ENCODE assay signal across 20 cellular contexts in genomic region chr6:62998022-62998421, GRCh38.
DNase-seq lines count a peak whose midpoint lies in the region; ATAC-seq, FAIRE-seq and TF ChIP-seq lines count a peak whose summit lies in the region.
"Had no signal": no experiment of that assay in that cellular context is flagged by ENCODE, and none has a peak within 500 bp of the region (broad histone marks: within the 10 kb centered on the region; RNA-seq: fewer than 3 reads in every experiment).

No MANE protein-coding gene starts in this region.

- H3K4me2 ChIP-seq in MM.1S (ENCODE audit: low read depth, low read length), result no peak overlapping the region
- H3K4me2 ChIP-seq: BLaER1 treated with 17β-estradiol and CSF1 and Interleukin-3, amounts not matched to agents 10 nM and 100 nM; SK-N-SH had no signal

- TF ChIP-seq CTCF in endodermal cell (conservative IDR thresholded peaks at IDR 0.05) (no peak), progenitor cell of endocrine pancreas (IDR thresholded peaks at IDR 0.05; ENCODE audit: unreplicated experiment) (no peak), MM.1S (IDR thresholded peaks at IDR 0.05; ENCODE audit: low read length) (no peak)

- peaks cover 9% of the 10 kb centered on the region for H3K9me3 Mint-ChIP-seq in endodermal cell
- peaks cover 5% of the 10 kb centered on the region for H3K9me3 Mint-ChIP-seq in progenitor cell of endocrine pancreas (ENCODE audit: low read depth)
- H3K9me3 Mint-ChIP-seq: CD8-positive, alpha-beta T cell had no signal

- H3K27ac ChIP-seq in endodermal cell (ENCODE audit: low read depth, low read length) (no peak overlapping the region), MM.1S (ENCODE audit: low read length) (no peak overlapping the region)
- H3K27ac ChIP-seq: BLaER1 treated with 17β-estradiol and CSF1 and Interleukin-3, amounts not matched to agents 10 nM and 100 nM had no signal

- H3K9me3 ChIP-seq in endodermal cell (ENCODE audit: control insufficient read depth, low read length) (peaks cover 15% of the 10 kb centered on the region), MM.1S (replicated peaks; ENCODE audit: insufficient read depth, low read length) (no peaks in the 10 kb centered on the region)
- H3K9me3 ChIP-seq: BLaER1 treated with 17β-estradiol and CSF1 and Interleukin-3, amounts not matched to agents 10 nM and 100 nM; SK-N-SH had no signal

- H3K27me3 Mint-ChIP-seq in endodermal cell (ENCODE audit: insufficient read depth), result no peaks in the 10 kb centered on the region
- no peaks in the 10 kb centered on the region for H3K27me3 Mint-ChIP-seq in progenitor cell of endocrine pancreas
- H3K27me3 Mint-ChIP-seq: T-cell had no signal

- H3K9me2 ChIP-seq in MM.1S (replicated peaks; ENCODE audit: insufficient read depth, low read length), result no peaks in the 10 kb centered on the region
- H3K9me2 ChIP-seq: SK-N-SH had no signal

- peak; percentile 64 for ATAC-seq in GM19463 (IDR thresholded peaks at IDR 0.05; ENCODE audit: unreplicated experiment)
- ATAC-seq: CD8-positive, alpha-beta T cell; T-cell had no signal

- H4K20me1 ChIP-seq in MM.1S (ENCODE audit: insufficient read depth, low read length), result no peaks in the 10 kb centered on the region
- H4K20me1 ChIP-seq: BLaER1 treated with 17β-estradiol and CSF1 and Interleukin-3, amounts not matched to agents 10 nM and 100 nM had no signal

- DNase-seq in GM18507 (ENCODE audit: extremely low spot score, insufficient read length, low read depth) (no peak), endodermal cell (no peak), progenitor cell of endocrine pancreas (ENCODE audit: low spot score, unreplicated experiment) (no peak), MM.1S (no peak), H7 (no peak), G401 (ENCODE audit: low spot score) (no peak)
- DNase-seq: CD8-positive, alpha-beta T cell; DMS53; EL; Kasumi-1; NCI-H1105 treated with DMSO at 0.1 percent for 48 hours; NCI-H1694; NCI-H510A; NCI-H774; SHP77 treated with DMSO at 0.1 percent for 48 hours; SK-N-SH; T-cell had no signal

- H3K4me3 ChIP-seq in endodermal cell (ENCODE audit: low read length) (peak overlapping the region; percentile 45), MM.1S (ENCODE audit: low read length) (no peak overlapping the region), H7 (ENCODE audit: insufficient read depth, low read depth, low read length) (no peak overlapping the region)
- H3K4me3 ChIP-seq: BLaER1 treated with 17β-estradiol and CSF1 and Interleukin-3, amounts not matched to agents 10 nM and 100 nM had no signal

- H3K27me3 ChIP-seq in endodermal cell (ENCODE audit: control insufficient read depth, insufficient read depth, low read length, poor library complexity, severe bottlenecking) (no peaks in the 10 kb centered on the region), MM.1S (replicated peaks; ENCODE audit: insufficient read depth, low read length) (no peaks in the 10 kb centered on the region), H7 (ENCODE audit: control insufficient read depth, insufficient read depth, low read length) (no peaks in the 10 kb centered on the region)
- H3K27me3 ChIP-seq: BLaER1 treated with 17β-estradiol and CSF1 and Interleukin-3, amounts not matched to agents 10 nM and 100 nM had no signal

- no peaks in the 10 kb centered on the region for H3K79me2 ChIP-seq in MM.1S (ENCODE audit: low read length)

- H3K27ac Mint-ChIP-seq in endodermal cell, result no peak overlapping the region
- peak overlapping the region; percentile 92 for H3K27ac Mint-ChIP-seq in progenitor cell of endocrine pancreas
- H3K27ac Mint-ChIP-seq: CD8-positive, alpha-beta T cell; T-cell had no signal

- H3K36me3 Mint-ChIP-seq in endodermal cell (ENCODE audit: low read depth) (no peaks in the 10 kb centered on the region), progenitor cell of endocrine pancreas (ENCODE audit: insufficient read depth) (no peaks in the 10 kb centered on the region)
- H3K36me3 Mint-ChIP-seq: CD8-positive, alpha-beta T cell; T-cell had no signal

- no peaks in the 10 kb centered on the region for H3F3A ChIP-seq in MM.1S (ENCODE audit: insufficient read depth, low read length)

- 98 to 100% methylated on average over 2 of the region's 2 CpGs for WGBS in endodermal cell (ENCODE audit: insufficient coverage in 1 of 2, insufficient read length in 1 of 2), 2 experiments

- H2AFZ ChIP-seq in MM.1S (ENCODE audit: low read length), result no peak overlapping the region

- H3K36me3 ChIP-seq in endodermal cell (ENCODE audit: control insufficient read depth, insufficient read depth, low read length) (no peaks in the 10 kb centered on the region), MM.1S (replicated peaks; ENCODE audit: insufficient read depth, low read length) (no peaks in the 10 kb centered on the region), H7 (replicated peaks; ENCODE audit: control insufficient read depth, insufficient read depth, low read length) (no peaks in the 10 kb centered on the region)
- H3K36me3 ChIP-seq: BLaER1 treated with 17β-estradiol and CSF1 and Interleukin-3, amounts not matched to agents 10 nM and 100 nM had no signal

- in situ Hi-C loops in G401 (cut with HindIII; ENCODE audit: low sequenced_read_pairs), result no loop called here

- H3K4me1 ChIP-seq in endodermal cell (ENCODE audit: control insufficient read depth, insufficient read depth, low read length), result no peaks in the 10 kb centered on the region
- no peaks in the 10 kb centered on the region for H3K4me1 ChIP-seq in MM.1S (ENCODE audit: low read length)
- H3K4me1 ChIP-seq: BLaER1 treated with 17β-estradiol and CSF1 and Interleukin-3, amounts not matched to agents 10 nM and 100 nM had no signal

- H3K9ac ChIP-seq in endodermal cell (ENCODE audit: extremely low read depth, low read length, poor library complexity, severe bottlenecking) (no peak overlapping the region), MM.1S (ENCODE audit: low read length) (no peak overlapping the region)
- H3K9ac ChIP-seq: BLaER1 treated with 17β-estradiol and CSF1 and Interleukin-3, amounts not matched to agents 10 nM and 100 nM; SK-N-SH had no signal

- H3K4me3 Mint-ChIP-seq in endodermal cell, result no peak overlapping the region
- H3K4me3 Mint-ChIP-seq in progenitor cell of endocrine pancreas (ENCODE audit: low read depth), result no peak overlapping the region
- H3K4me3 Mint-ChIP-seq: CD8-positive, alpha-beta T cell; T-cell had no signal

- H3K4me1 Mint-ChIP-seq in endodermal cell, result peaks cover 18% of the 10 kb centered on the region
- peaks cover 18% of the 10 kb centered on the region for H3K4me1 Mint-ChIP-seq in progenitor cell of endocrine pancreas (ENCODE audit: low read depth)
- H3K4me1 Mint-ChIP-seq: T-cell had no signal

- FAIRE-seq in GM18507 (lab: Jason Lieb, UNC), result peak; percentile 5
- FAIRE-seq: H54 had no signal
